ENCODE assay signal across 20 cellular contexts in genomic region chr20:2624190-2624589, GRCh38.
"Had no signal": no experiment of that assay in that cellular context is flagged by ENCODE, and none has a peak within 500 bp of the region (broad histone marks: within the 10 kb centered on the region; RNA-seq: fewer than 3 reads in every experiment).

No MANE protein-coding gene starts in this region.

- DNase-seq: activated CD4-positive, alpha-beta memory T cell treated with anti-CD3 and anti-CD28 coated beads, Interleukin-2, amount 10 ng/mL, durations not matched to agents 7 days and 5 days; activated CD4-positive, alpha-beta T cell treated with anti-CD3 and anti-CD28 coated beads for 4 hours; activated naive CD4-positive, alpha-beta T cell; activated naive CD8-positive, alpha-beta T cell treated with anti-CD3 and anti-CD28 coated beads for 36 hours; activated T-cell treated with anti-CD3 and anti-CD28 coated beads, Interleukin-2, amount 50 U/mL, for 1 hour; amygdala; colonic mucosa; immature natural killer cell; stimulated activated CD4-positive, alpha-beta T cell treated with anti-CD3 and anti-CD28 coated beads, Interleukin-4, amount 100 ng/mL, for 24 hours had no signal

- H3K27ac Mint-ChIP-seq: activated CD4-positive, alpha-beta memory T cell treated with anti-CD3 and anti-CD28 coated beads, Interleukin-2, amount 10 ng/mL, durations not matched to agents 7 days and 5 days; activated naive CD8-positive, alpha-beta T cell treated with anti-CD3 and anti-CD28 coated beads for 36 hours; activated T-helper 17 cell treated with anti-CD3 and anti-CD28 coated beads, Interleukin-2, amount 50 U/mL, for 72 hours; brain; immature natural killer cell; natural killer cell treated with Interleukin-12 subunit alpha and Interleukin-12 subunit beta and Interleukin-15 and Interleukin-18, amount 100 ng/mL, for 72 hours; stimulated activated memory B cell treated with anti-CD40 and anti-IgM and Interleukin-4, amounts not matched to agents 10 μg/mL and 1 μg/mL and 100 μg/mL, for 72 hours; T-helper 2 cell treated with Interferon-gamma antibody and Interleukin-4, amounts not matched to agents 5 μg/mL and 100 μg/mL, for 36 hours; WTC11 had no signal

- H3K9me3 Mint-ChIP-seq: activated CD4-positive, alpha-beta memory T cell treated with anti-CD3 and anti-CD28 coated beads, Interleukin-2, amount 10 ng/mL, durations not matched to agents 7 days and 5 days; activated naive CD8-positive, alpha-beta T cell treated with anti-CD3 and anti-CD28 coated beads for 36 hours; central memory CD8-positive, alpha-beta T cell; natural killer cell treated with Interleukin-12 subunit alpha and Interleukin-12 subunit beta and Interleukin-15 and Interleukin-18, amount 100 ng/mL, for 72 hours; T-helper 2 cell treated with Interferon-gamma antibody and Interleukin-4, amounts not matched to agents 5 μg/mL and 100 μg/mL, for 36 hours had no signal

- ATAC-seq: activated T-helper 17 cell treated with anti-CD3 and anti-CD28 coated beads, Interleukin-2, amount 50 U/mL, for 72 hours; natural killer cell treated with Interleukin-12 subunit alpha and Interleukin-12 subunit beta and Interleukin-15 and Interleukin-18, amount 100 ng/mL, for 72 hours; stimulated activated memory B cell treated with anti-CD40 and anti-IgM and Interleukin-4, amounts not matched to agents 10 μg/mL and 1 μg/mL and 100 μg/mL, for 72 hours; WTC11 had no signal

- H3K4me3 ChIP-seq: colonic mucosa, lung, SK-N-MC, smooth muscle cell, thoracic aorta had no signal

- H3K4me1 Mint-ChIP-seq: activated CD4-positive, alpha-beta memory T cell treated with anti-CD3 and anti-CD28 coated beads, Interleukin-2, amount 10 ng/mL, durations not matched to agents 7 days and 5 days; activated T-helper 17 cell treated with anti-CD3 and anti-CD28 coated beads, Interleukin-2, amount 50 U/mL, for 72 hours; brain; central memory CD8-positive, alpha-beta T cell; immature natural killer cell; stimulated activated memory B cell treated with anti-CD40 and anti-IgM and Interleukin-4, amounts not matched to agents 10 μg/mL and 1 μg/mL and 100 μg/mL, for 72 hours; WTC11 had no signal

- H3K36me3 ChIP-seq: colonic mucosa, thoracic aorta had no signal

- H3K4me1 ChIP-seq: colonic mucosa had no signal

- H3K27me3 ChIP-seq: colonic mucosa had no signal

- H3K27ac ChIP-seq: colonic mucosa, SK-N-MC, thoracic aorta had no signal

- H3K9me3 ChIP-seq: colonic mucosa, thoracic aorta had no signal

- H3K4me3 Mint-ChIP-seq: activated CD4-positive, alpha-beta memory T cell treated with anti-CD3 and anti-CD28 coated beads, Interleukin-2, amount 10 ng/mL, durations not matched to agents 7 days and 5 days; activated naive CD8-positive, alpha-beta T cell treated with anti-CD3 and anti-CD28 coated beads for 36 hours; activated T-helper 17 cell treated with anti-CD3 and anti-CD28 coated beads, Interleukin-2, amount 50 U/mL, for 72 hours; brain; central memory CD8-positive, alpha-beta T cell; immature natural killer cell; natural killer cell treated with Interleukin-12 subunit alpha and Interleukin-12 subunit beta and Interleukin-15 and Interleukin-18, amount 100 ng/mL, for 72 hours; stimulated activated memory B cell treated with anti-CD40 and anti-IgM and Interleukin-4, amounts not matched to agents 10 μg/mL and 1 μg/mL and 100 μg/mL, for 72 hours; T-helper 2 cell treated with Interferon-gamma antibody and Interleukin-4, amounts not matched to agents 5 μg/mL and 100 μg/mL, for 36 hours; WTC11 had no signal

- H3K36me3 Mint-ChIP-seq: activated naive CD8-positive, alpha-beta T cell treated with anti-CD3 and anti-CD28 coated beads for 36 hours; brain; WTC11 had no signal
